In the genomic region with DNA sequence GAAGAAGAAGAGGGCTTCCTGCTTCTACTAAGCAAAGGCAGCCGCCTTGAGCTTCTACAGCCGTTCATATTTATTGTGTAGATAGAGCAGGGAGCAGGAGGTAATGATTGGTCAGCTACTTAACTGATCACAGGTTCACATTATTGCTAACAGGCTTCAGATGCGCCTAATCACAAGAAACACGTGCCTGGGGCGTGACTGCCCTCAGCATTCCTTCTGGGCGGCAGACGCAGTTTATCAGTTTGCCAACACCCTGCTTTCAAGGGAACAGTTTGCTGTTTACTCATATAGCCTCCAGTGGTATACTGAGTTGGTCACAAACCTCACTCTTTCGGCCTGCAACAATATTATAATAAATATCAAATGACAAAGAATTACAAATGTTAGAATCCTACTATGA, we compare ENCODE assay signal across 12 cellular contexts. TPM values are rescaled to one million over a fixed set of nuclear protein-coding genes. Genes with fewer than 3 reads are reported as not detected.
DNase-seq lines count a peak whose midpoint lies in the region; ATAC-seq and TF ChIP-seq lines count a peak whose summit lies in the region.
"Had no signal": no experiment of that assay in that cellular context is flagged by ENCODE, and none has a peak within 500 bp of the region (broad histone marks: within the 10 kb centered on the region; RNA-seq: fewer than 3 reads in every experiment).

No MANE protein-coding gene starts in this region.

- no peaks in the 10 kb centered on the region for H4K20me1 ChIP-seq in GM23338 (replicated peaks; ENCODE audit: insufficient read depth)

- H3K4me1 Mint-ChIP-seq in GM23338: peaks cover 12% of the 10 kb centered on the region

- TF ChIP-seq CTCF in GM23338 (conservative IDR thresholded peaks at IDR 0.05; ENCODE audit: low read depth in 2 of 2) (no peak), RWPE1 (conservative IDR thresholded peaks at IDR 0.05; ENCODE audit: low read depth) (no peak), fibroblast of mammary gland (conservative IDR thresholded peaks at IDR 0.05; ENCODE audit: control insufficient read depth, insufficient read depth, low read depth, low read length) (no peak)

- H3K27me3 Mint-ChIP-seq in GM23338 (ENCODE audit: insufficient read depth, low read depth, poor library complexity): no peaks in the 10 kb centered on the region

- H3K9me2 ChIP-seq in GM23338 (ENCODE audit: insufficient read depth): no peaks in the 10 kb centered on the region

- H3K79me2 ChIP-seq in GM23338 (replicated peaks; ENCODE audit: insufficient read depth): no peaks in the 10 kb centered on the region

- no peak overlapping the region for H3K27ac Mint-ChIP-seq in GM23338
- H3K27ac Mint-ChIP-seq: stimulated activated naive CD8-positive, alpha-beta T cell treated with anti-CD3 and anti-CD28 coated beads, Interleukin-15, amount 100 ng/mL, for 72 hours had no signal

- H3K27ac ChIP-seq in GM23338 (ENCODE audit: low read depth) (no peak overlapping the region), RWPE1 (no peak overlapping the region)

- DNase-seq in GM23338 (ENCODE audit: low spot score): peak; percentile 22
- DNase-seq in RWPE1 (ENCODE audit: low spot score): peak; percentile 27
- peak; percentile 23 for DNase-seq in fibroblast of mammary gland (ENCODE audit: low read depth)
- DNase-seq in sciatic nerve (ENCODE audit: low spot score): no peak
- no peak for DNase-seq in NCI-H2196 treated with DMSO at 0.1 percent for 48 hours (lab: John Stamatoyannopoulos, UW; ENCODE audit: unreplicated experiment)
- DNase-seq: activated naive CD4-positive, alpha-beta T cell treated with Interleukin-2 at 50 U/mL for 16 hours; CD4-positive, CD25-positive, alpha-beta regulatory T cell; cerebellar nuclear complex; stimulated activated naive CD8-positive, alpha-beta T cell treated with anti-CD3 and anti-CD28 coated beads, Interleukin-15, amount 100 ng/mL, for 72 hours had no signal

- POLR2A ChIA-PET in RWPE1 (lab: Yijun Ruan, JAX; ENCODE audit: low non-redundant PET): no interaction called here

- intact Hi-C loops in sciatic nerve (cut with DNase I): no loop called here

- H2AFZ ChIP-seq in GM23338: no peak overlapping the region

- CTCF ChIA-PET in RWPE1 (lab: Yijun Ruan, JAX): no interaction called here

- no peaks in the 10 kb centered on the region for H3F3A ChIP-seq in GM23338 (replicated peaks; ENCODE audit: low read depth)

- peaks cover 5% of the 10 kb centered on the region; the same call in 1 of the 2 replicates for H3K4me1 ChIP-seq in GM23338 (ENCODE audit: insufficient read depth)

- H3K36me3 Mint-ChIP-seq in GM23338 (ENCODE audit: low read depth): no peaks in the 10 kb centered on the region; the same call in 2 of the 3 replicates
- H3K36me3 Mint-ChIP-seq: CD4-positive, CD25-positive, alpha-beta regulatory T cell had no signal

- no peak overlapping the region for H3K4me3 ChIP-seq in GM23338
- H3K4me3 ChIP-seq in fibroblast of mammary gland (ENCODE audit: control insufficient read depth, low read depth, low read length): no peak overlapping the region

- H3K27me3 ChIP-seq in GM23338 (ENCODE audit: insufficient read depth): no peaks in the 10 kb centered on the region

- no peaks in the 10 kb centered on the region; the same call in 2 of the 3 replicates for H3K9me3 Mint-ChIP-seq in GM23338
- H3K9me3 Mint-ChIP-seq: stimulated activated naive CD8-positive, alpha-beta T cell treated with anti-CD3 and anti-CD28 coated beads, Interleukin-15, amount 100 ng/mL, for 72 hours had no signal

- ATAC-seq in GM23338 (no peak), sciatic nerve (peak; percentile 39), GM21786 (IDR thresholded peaks at IDR 0.05; ENCODE audit: unreplicated experiment) (no peak), HG02840 (IDR thresholded peaks at IDR 0.05; ENCODE audit: low FRiP score, unreplicated experiment) (no peak), GM21825 (IDR thresholded peaks at IDR 0.05; ENCODE audit: unreplicated experiment) (no peak)
- ATAC-seq: stimulated activated naive CD8-positive, alpha-beta T cell treated with anti-CD3 and anti-CD28 coated beads, Interleukin-15, amount 100 ng/mL, for 72 hours had no signal

- no peak overlapping the region for H3K4me2 ChIP-seq in GM23338

- H3K36me3 ChIP-seq in GM23338 (ENCODE audit: insufficient read depth): no peaks in the 10 kb centered on the region

- H3K4me3 Mint-ChIP-seq in GM23338: no peak overlapping the region
- H3K4me3 Mint-ChIP-seq: CD4-positive, CD25-positive, alpha-beta regulatory T cell; stimulated activated naive CD8-positive, alpha-beta T cell treated with anti-CD3 and anti-CD28 coated beads, Interleukin-15, amount 100 ng/mL, for 72 hours had no signal

TF ChIP-seq in GM23338, 12 proteins besides CTCF, POLR2A, EP300 and RAD21 (continues in another document):
- TF ChIP-seq JUNB (IDR thresholded peaks at IDR 0.05; ENCODE audit: unreplicated experiment) (no peak), POLR2AphosphoS5 (IDR thresholded peaks at IDR 0.05; ENCODE audit: low read depth) (no peak), EZH2phosphoT487 (IDR thresholded peaks at IDR 0.05; ENCODE audit: unreplicated experiment) (no peak), EZH2 (IDR thresholded peaks at IDR 0.05; ENCODE audit: low read depth, unreplicated experiment) (no peak), ZNF114 (CRISPR knock-in tag; IDR thresholded peaks at IDR 0.05) (no peak), STAT1 (IDR thresholded peaks at IDR 0.05; ENCODE audit: unreplicated experiment) (no peak), CREB1 (CRISPR knock-in tag; IDR thresholded peaks at IDR 0.05; ENCODE audit: low read depth) (no peak)
- TF ChIP-seq, protein P1, sequence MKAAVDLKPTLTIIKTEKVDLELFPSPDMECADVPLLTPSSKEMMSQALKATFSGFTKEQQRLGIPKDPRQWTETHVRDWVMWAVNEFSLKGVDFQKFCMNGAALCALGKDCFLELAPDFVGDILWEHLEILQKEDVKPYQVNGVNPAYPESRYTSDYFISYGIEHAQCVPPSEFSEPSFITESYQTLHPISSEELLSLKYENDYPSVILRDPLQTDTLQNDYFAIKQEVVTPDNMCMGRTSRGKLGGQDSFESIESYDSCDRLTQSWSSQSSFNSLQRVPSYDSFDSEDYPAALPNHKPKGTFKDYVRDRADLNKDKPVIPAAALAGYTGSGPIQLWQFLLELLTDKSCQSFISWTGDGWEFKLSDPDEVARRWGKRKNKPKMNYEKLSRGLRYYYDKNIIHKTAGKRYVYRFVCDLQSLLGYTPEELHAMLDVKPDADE (IDR thresholded peaks at IDR 0.05): no peak
- TF ChIP-seq, protein P2, sequence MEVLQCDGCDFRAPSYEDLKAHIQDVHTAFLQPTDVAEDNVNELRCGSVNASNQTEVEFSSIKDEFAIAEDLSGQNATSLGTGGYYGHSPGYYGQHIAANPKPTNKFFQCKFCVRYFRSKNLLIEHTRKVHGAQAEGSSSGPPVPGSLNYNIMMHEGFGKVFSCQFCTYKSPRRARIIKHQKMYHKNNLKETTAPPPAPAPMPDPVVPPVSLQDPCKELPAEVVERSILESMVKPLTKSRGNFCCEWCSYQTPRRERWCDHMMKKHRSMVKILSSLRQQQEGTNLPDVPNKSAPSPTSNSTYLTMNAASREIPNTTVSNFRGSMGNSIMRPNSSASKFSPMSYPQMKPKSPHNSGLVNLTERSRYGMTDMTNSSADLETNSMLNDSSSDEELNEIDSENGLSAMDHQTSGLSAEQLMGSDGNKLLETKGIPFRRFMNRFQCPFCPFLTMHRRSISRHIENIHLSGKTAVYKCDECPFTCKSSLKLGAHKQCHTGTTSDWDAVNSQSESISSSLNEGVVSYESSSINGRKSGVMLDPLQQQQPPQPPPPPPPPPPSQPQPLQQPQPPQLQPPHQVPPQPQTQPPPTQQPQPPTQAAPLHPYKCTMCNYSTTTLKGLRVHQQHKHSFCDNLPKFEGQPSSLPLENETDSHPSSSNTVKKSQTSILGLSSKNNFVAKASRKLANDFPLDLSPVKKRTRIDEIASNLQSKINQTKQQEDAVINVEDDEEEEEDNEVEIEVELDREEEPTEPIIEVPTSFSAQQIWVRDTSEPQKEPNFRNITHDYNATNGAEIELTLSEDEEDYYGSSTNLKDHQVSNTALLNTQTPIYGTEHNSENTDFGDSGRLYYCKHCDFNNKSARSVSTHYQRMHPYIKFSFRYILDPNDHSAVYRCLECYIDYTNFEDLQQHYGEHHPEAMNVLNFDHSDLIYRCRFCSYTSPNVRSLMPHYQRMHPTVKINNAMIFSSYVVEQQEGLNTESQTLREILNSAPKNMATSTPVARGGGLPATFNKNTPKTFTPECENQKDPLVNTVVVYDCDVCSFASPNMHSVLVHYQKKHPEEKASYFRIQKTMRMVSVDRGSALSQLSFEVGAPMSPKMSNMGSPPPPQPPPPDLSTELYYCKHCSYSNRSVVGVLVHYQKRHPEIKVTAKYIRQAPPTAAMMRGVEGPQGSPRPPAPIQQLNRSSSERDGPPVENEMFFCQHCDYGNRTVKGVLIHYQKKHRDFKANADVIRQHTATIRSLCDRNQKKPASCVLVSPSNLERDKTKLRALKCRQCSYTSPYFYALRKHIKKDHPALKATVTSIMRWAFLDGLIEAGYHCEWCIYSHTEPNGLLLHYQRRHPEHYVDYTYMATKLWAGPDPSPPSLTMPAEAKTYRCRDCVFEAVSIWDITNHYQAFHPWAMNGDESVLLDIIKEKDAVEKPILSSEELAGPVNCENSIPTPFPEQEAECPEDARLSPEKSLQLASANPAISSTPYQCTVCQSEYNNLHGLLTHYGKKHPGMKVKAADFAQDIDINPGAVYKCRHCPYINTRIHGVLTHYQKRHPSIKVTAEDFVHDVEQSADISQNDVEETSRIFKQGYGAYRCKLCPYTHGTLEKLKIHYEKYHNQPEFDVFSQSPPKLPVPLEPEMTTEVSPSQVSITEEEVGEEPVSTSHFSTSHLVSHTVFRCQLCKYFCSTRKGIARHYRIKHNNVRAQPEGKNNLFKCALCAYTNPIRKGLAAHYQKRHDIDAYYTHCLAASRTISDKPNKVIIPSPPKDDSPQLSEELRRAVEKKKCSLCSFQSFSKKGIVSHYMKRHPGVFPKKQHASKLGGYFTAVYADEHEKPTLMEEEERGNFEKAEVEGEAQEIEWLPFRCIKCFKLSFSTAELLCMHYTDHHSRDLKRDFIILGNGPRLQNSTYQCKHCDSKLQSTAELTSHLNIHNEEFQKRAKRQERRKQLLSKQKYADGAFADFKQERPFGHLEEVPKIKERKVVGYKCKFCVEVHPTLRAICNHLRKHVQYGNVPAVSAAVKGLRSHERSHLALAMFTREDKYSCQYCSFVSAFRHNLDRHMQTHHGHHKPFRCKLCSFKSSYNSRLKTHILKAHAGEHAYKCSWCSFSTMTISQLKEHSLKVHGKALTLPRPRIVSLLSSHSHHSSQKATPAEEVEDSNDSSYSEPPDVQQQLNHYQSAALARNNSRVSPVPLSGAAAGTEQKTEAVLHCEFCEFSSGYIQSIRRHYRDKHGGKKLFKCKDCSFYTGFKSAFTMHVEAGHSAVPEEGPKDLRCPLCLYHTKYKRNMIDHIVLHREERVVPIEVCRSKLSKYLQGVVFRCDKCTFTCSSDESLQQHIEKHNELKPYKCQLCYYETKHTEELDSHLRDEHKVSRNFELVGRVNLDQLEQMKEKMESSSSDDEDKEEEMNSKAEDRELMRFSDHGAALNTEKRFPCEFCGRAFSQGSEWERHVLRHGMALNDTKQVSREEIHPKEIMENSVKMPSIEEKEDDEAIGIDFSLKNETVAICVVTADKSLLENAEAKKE (CRISPR knock-in tag; IDR thresholded peaks at IDR 0.05): no peak

RNA-seq across cellular contexts. Expression of a gene that starts 5.6 kb away (rescaled TPM):
- total RNA-seq in GM23338 (2014; rRNA removed; shearing (Covaris generic)): 114 and 132 TPM in 2 replicates
- 48.7 and 56.3 TPM in 2 replicates for polyA plus RNA-seq in GM23338 (2016; fragmentation: Nextera tagmentation; extraction: Ambion mirVana)
- total RNA-seq in sciatic nerve: 25.5 TPM

Comparison
In these comparisons a context has a peak if more than half of its experiments do, and no peak if none do; other contexts are left out.
1. DNase-seq: peak in GM23338 (single experiment), RWPE1 (single experiment) and fibroblast of mammary gland (single experiment); none in sciatic nerve (single experiment) and NCI-H2196 treated with DMSO at 0.1 percent for 48 hours (single experiment).